Comparison of ENCODE assay signal across 10 cellular contexts in genomic region chr7:37065779-37066271, GRCh38.
A peak's percentile ranks its signal among the peaks of the same experiment; 100 is the strongest.
DNase-seq lines count a peak whose midpoint lies in the region; ATAC-seq and TF ChIP-seq lines count a peak whose summit lies in the region.
"Had no signal": no experiment of that assay in that cellular context is flagged by ENCODE, and none has a peak within 500 bp of the region (broad histone marks: within the 10 kb centered on the region; RNA-seq: fewer than 3 reads in every experiment).

No MANE protein-coding gene starts in this region.

- CTCF ChIA-PET in MCF 10A (lab: Yijun Ruan, JAX), result no interaction called here

- H3K4me3 Mint-ChIP-seq in MCF 10A (ENCODE audit: unreplicated experiment), result peak overlapping the region; percentile 4
- peak overlapping the region in 1 of 2 donors; percentile 31 for H3K4me3 Mint-ChIP-seq in stimulated activated naive CD8-positive, alpha-beta T cell treated with anti-CD3 and anti-CD28 coated beads, Interleukin-15, amount 100 ng/mL, for 72 hours

- no peak for TF ChIP-seq CTCF in MCF 10A (IDR thresholded peaks at IDR 0.05; ENCODE audit: unreplicated experiment)
- TF ChIP-seq CTCF in breast epithelium (IDR thresholded peaks at IDR 0.05), result no peak

- H3K27ac ChIP-seq in breast epithelium, result no peak overlapping the region
- H3K27ac ChIP-seq: BLaER1 treated with 17β-estradiol and CSF1 and Interleukin-3, amounts not matched to agents 10 nM and 100 nM; heart right ventricle had no signal

- no peaks in the 10 kb centered on the region for H3K9me3 ChIP-seq in breast epithelium
- H3K9me3 ChIP-seq: heart right ventricle had no signal

- no peaks in the 10 kb centered on the region for H3K4me1 ChIP-seq in breast epithelium
- H3K4me1 ChIP-seq: heart right ventricle had no signal

- H3K27ac Mint-ChIP-seq in MCF 10A (ENCODE audit: low read depth, unreplicated experiment), result peak overlapping the region; percentile 54
- H3K27ac Mint-ChIP-seq in stimulated activated naive CD8-positive, alpha-beta T cell treated with anti-CD3 and anti-CD28 coated beads, Interleukin-15, amount 100 ng/mL, for 72 hours, result peak overlapping the region in 1 of 2 donors; percentile 92

- peaks cover 11% of the 10 kb centered on the region for H3K27me3 Mint-ChIP-seq in MCF 10A (ENCODE audit: insufficient read depth, unreplicated experiment)
- H3K27me3 Mint-ChIP-seq in stimulated activated naive CD8-positive, alpha-beta T cell treated with anti-CD3 and anti-CD28 coated beads, Interleukin-15, amount 100 ng/mL, for 72 hours, result no peaks in the 10 kb centered on the region

- no peaks in the 10 kb centered on the region for H3K36me3 ChIP-seq in breast epithelium

- DNase-seq in MCF 10A (ENCODE audit: unreplicated experiment), result peak; percentile 8
- no peak for DNase-seq in breast epithelium (ENCODE audit: low spot score in 2 of 2)
- peak; percentile 99 for DNase-seq in LHCN-M2 (ENCODE audit: low read depth)
- peak; percentile 22 to 62 for DNase-seq in erythroblast (lab: John Stamatoyannopoulos, UW)
- DNase-seq in stimulated activated naive CD8-positive, alpha-beta T cell treated with anti-CD3 and anti-CD28 coated beads, Interleukin-15, amount 100 ng/mL, for 72 hours, result peak in 1 of 2 donors; percentile 58
- DNase-seq in NCI-H510A (lab: John Stamatoyannopoulos, UW), result no peak
- DNase-seq in NCI-H748 treated with DMSO at 0.1 percent for 48 hours (lab: John Stamatoyannopoulos, UW), result no peak
- DNase-seq: heart right ventricle had no signal

- H3K27me3 ChIP-seq in breast epithelium, result no peaks in the 10 kb centered on the region
- H3K27me3 ChIP-seq: BLaER1 treated with 17β-estradiol and CSF1 and Interleukin-3, amounts not matched to agents 10 nM and 100 nM; heart right ventricle had no signal

- TF ChIP-seq POLR2A in breast epithelium (IDR thresholded peaks at IDR 0.05) (no peak), erythroblast (IDR thresholded peaks at IDR 0.05; ENCODE audit: low read length) (no peak)

- POLR2A ChIA-PET in MCF 10A (lab: Yijun Ruan, JAX), result interaction anchor here (0.7 to 2.4 kb wide), 2 partner anchors 30 to 44 kb away, joined by 3 to 8 read pairs; no protein-coding TSS in a partner anchor

- peak; percentile 94 for ATAC-seq in stimulated activated naive CD8-positive, alpha-beta T cell treated with anti-CD3 and anti-CD28 coated beads, Interleukin-15, amount 100 ng/mL, for 72 hours
- ATAC-seq in GM21526 (IDR thresholded peaks at IDR 0.05; ENCODE audit: low FRiP score, unreplicated experiment), result no peak

- peaks cover 11% of the 10 kb centered on the region for H3K9me3 Mint-ChIP-seq in MCF 10A (ENCODE audit: unreplicated experiment)
- H3K9me3 Mint-ChIP-seq in stimulated activated naive CD8-positive, alpha-beta T cell treated with anti-CD3 and anti-CD28 coated beads, Interleukin-15, amount 100 ng/mL, for 72 hours, result peaks cover 0 to 6% of the 10 kb centered on the region in 2 donors

- intact Hi-C loops in MCF 10A (cut with micrococcal nuclease), result no loop called here
- intact Hi-C loops in breast epithelium (cut with DNase I; ENCODE audit: low total_unique reads), result no loop called here

- peaks cover 12% of the 10 kb centered on the region for H3K4me1 Mint-ChIP-seq in MCF 10A (ENCODE audit: insufficient read depth, unreplicated experiment)
- H3K4me1 Mint-ChIP-seq in stimulated activated naive CD8-positive, alpha-beta T cell treated with anti-CD3 and anti-CD28 coated beads, Interleukin-15, amount 100 ng/mL, for 72 hours, result peaks cover 32% of the 10 kb centered on the region

- no TSS peak for BruUV-seq in MCF 10A (replicated peaks; lab: Mats Ljungman, UMichigan)

- no peak overlapping the region for H3K4me3 ChIP-seq in breast epithelium
- H3K4me3 ChIP-seq: BLaER1 treated with 17β-estradiol and CSF1 and Interleukin-3, amounts not matched to agents 10 nM and 100 nM; heart right ventricle had no signal

- no peaks in the 10 kb centered on the region for H3K36me3 Mint-ChIP-seq in MCF 10A (ENCODE audit: insufficient read depth, unreplicated experiment)

Comparison
In these comparisons a context has a peak if more than half of its experiments do, and no peak if none do; other contexts are left out.
1. DNase-seq: peak in MCF 10A (single experiment), LHCN-M2 (single experiment) and erythroblast (2 of 2); none in breast epithelium (0 of 2), NCI-H510A (single experiment) and NCI-H748 treated with DMSO at 0.1 percent for 48 hours (single experiment).